In genomic region chr3:165797551-165797950, GRCh38 we compare ENCODE assay signal across 23 cellular contexts. TPM values are rescaled to one million over a fixed set of nuclear protein-coding genes. Genes with fewer than 3 reads are reported as not detected.
A peak's percentile ranks its signal among the peaks of the same experiment; 100 is the strongest.
DNase-seq lines count a peak whose midpoint lies in the region; ATAC-seq and TF ChIP-seq lines count a peak whose summit lies in the region.
"Had no signal": no experiment of that assay in that cellular context is flagged by ENCODE, and none has a peak within 500 bp of the region (broad histone marks: within the 10 kb centered on the region; RNA-seq: fewer than 3 reads in every experiment).

No MANE protein-coding gene starts in this region.

- H3K9me3 ChIP-seq in osteoblast (ENCODE audit: low read depth, low read length) (peaks cover 1% of the 10 kb centered on the region), HAP-1 (no peaks in the 10 kb centered on the region)
- H3K9me3 ChIP-seq: BE2C, Peyer's patch had no signal

- no peaks in the 10 kb centered on the region for H3K79me2 ChIP-seq in osteoblast (ENCODE audit: insufficient read depth, low read length)

- no peaks in the 10 kb centered on the region for H3K36me3 ChIP-seq in osteoblast (ENCODE audit: insufficient read depth, low read length)
- H3K36me3 ChIP-seq in HAP-1 (replicated peaks): no peaks in the 10 kb centered on the region
- H3K36me3 ChIP-seq: BE2C, Peyer's patch had no signal

- H3K27ac ChIP-seq in osteoblast (ENCODE audit: low read depth, low read length): no peak overlapping the region
- H3K27ac ChIP-seq: Peyer's patch had no signal

- H3K4me3 ChIP-seq in LNCaP clone FGC (ENCODE audit: low read depth, low read length) (no peak overlapping the region), osteoblast (ENCODE audit: insufficient read depth, low read length) (no peak overlapping the region), HAP-1 (no peak overlapping the region)
- H3K4me3 ChIP-seq: Peyer's patch had no signal

- no peak for TF ChIP-seq CTCF in LNCaP clone FGC (IDR thresholded peaks at IDR 0.05; ENCODE audit: control insufficient read depth, extremely low read depth, insufficient read depth)
- TF ChIP-seq CTCF in osteoblast (IDR thresholded peaks at IDR 0.05; ENCODE audit: extremely low read depth, low read depth, low read length): no peak

- H3K4me1 ChIP-seq in osteoblast (ENCODE audit: insufficient read depth, low read length): no peaks in the 10 kb centered on the region
- peaks cover 4% of the 10 kb centered on the region for H3K4me1 ChIP-seq in HAP-1
- H3K4me1 ChIP-seq: Peyer's patch had no signal

- no peaks in the 10 kb centered on the region for H3K27me3 ChIP-seq in osteoblast (ENCODE audit: insufficient read depth, low read length)
- H3K27me3 ChIP-seq in HAP-1 (ENCODE audit: low read depth): no peaks in the 10 kb centered on the region
- H3K27me3 ChIP-seq: BE2C, Peyer's patch had no signal

- in situ Hi-C loops in HAP-1 (cut with MboI; ENCODE audit: low sequenced_read_pairs): no loop called here

- no peak for ATAC-seq in GM18907 (IDR thresholded peaks at IDR 0.05; ENCODE audit: unreplicated experiment)
- ATAC-seq: T-helper 17 cell had no signal

- H3K4me2 ChIP-seq in osteoblast (ENCODE audit: insufficient read depth, low read length): no peak overlapping the region

- DNase-seq in COR-L47 (lab: John Stamatoyannopoulos, UW) (peak; percentile 9), LNCaP clone FGC (ENCODE audit: low read depth) (peak; percentile 50), NCI-H69 (lab: John Stamatoyannopoulos, UW) (peak; percentile 57), cerebellar cortex (ENCODE audit: low spot score) (peak; percentile 17), NCI-H1436 treated with DMSO at 0.1 percent for 48 hours (lab: John Stamatoyannopoulos, UW) (no peak), osteoblast (ENCODE audit: insufficient read length, low spot score, missing footprints) (no peak), HAP-1 (ENCODE audit: low spot score in 2 of 2) (no peak)
- DNase-seq: ACHN; BE2C; Calu3; CD8-positive, alpha-beta memory T cell; DMS79 treated with DMSO at 0.1 percent for 48 hours; IMR-90; KG1; MV-4-11; NCI-H1694; NCI-H2029 treated with DMSO at 0.1 percent for 48 hours; NCI-H510A treated with DMSO at 0.1 percent for 48 hours; Peyer's patch; SHP77 treated with DMSO at 0.1 percent for 48 hours; T-helper 17 cell had no signal

- no peak overlapping the region for H2AFZ ChIP-seq in osteoblast (ENCODE audit: low read length)

- no peaks in the 10 kb centered on the region for H4K20me1 ChIP-seq in osteoblast (ENCODE audit: insufficient read depth, low read length)

RNA-seq across cellular contexts. Expression of gene BCHE, which starts 39.7 kb away (rescaled TPM):
- not detected in 2 replicates for total RNA-seq in osteoblast
- total RNA-seq: CD8-positive, alpha-beta memory T cell; OCI-LY7; T-helper 17 cell had no signal

Comparison
In these comparisons a context has a peak if more than half of its experiments do, and no peak if none do; other contexts are left out.
1. DNase-seq: peak in COR-L47 (single experiment), LNCaP clone FGC (single experiment), NCI-H69 (single experiment) and cerebellar cortex (single experiment); none in NCI-H1436 treated with DMSO at 0.1 percent for 48 hours (single experiment), osteoblast (single experiment) and HAP-1 (0 of 2).